10 cellular contexts compared by ENCODE assay signal in the genomic region with DNA sequence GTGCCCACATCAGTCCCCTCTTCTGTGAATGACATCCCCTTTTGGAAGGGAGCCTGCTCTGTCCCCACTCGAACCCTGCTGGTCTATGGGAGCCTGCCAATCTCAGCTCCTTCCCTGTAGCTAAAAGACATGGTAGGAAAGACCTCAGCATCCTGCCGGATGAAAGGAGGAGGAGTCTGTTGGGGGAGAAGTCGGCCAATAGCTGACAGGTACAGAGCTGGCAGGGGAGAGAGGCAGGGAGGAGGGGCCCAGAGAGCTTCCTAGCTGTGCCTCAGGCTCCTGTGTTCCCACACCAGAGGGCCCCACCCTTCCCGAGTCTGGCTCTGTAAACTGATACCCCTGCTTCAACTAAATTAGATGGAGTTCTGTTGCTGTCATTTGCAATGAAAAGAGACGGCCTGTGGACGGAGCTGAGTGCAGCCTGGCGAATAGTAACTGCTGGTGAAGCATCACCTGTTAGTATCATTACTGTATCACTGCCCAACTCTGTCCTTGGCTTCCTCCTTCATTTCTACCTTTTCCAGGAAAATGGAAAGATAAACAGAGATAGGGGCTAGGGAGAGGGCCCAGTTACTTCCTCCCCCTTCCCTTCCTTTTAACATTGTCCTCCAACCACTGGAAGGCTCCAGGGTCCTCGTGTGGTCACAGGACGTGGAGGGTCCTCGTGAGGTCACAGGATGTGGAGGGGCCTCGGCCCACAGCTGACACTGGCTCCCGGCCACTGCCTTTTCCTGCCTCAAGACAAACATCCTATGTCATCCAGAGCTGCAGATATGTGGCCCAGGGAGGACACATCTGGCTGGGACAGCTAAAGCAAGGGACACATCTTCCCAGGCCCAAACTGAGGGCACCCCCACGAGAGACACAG. TPM values are rescaled to one million over a fixed set of nuclear protein-coding genes. Genes with fewer than 3 reads are reported as not detected.
DNase-seq lines count a peak whose midpoint lies in the region; ATAC-seq and TF ChIP-seq lines count a peak whose summit lies in the region.
"Had no signal": no experiment of that assay in that cellular context is flagged by ENCODE, and none has a peak within 500 bp of the region (broad histone marks: within the 10 kb centered on the region; RNA-seq: fewer than 3 reads in every experiment).

No MANE protein-coding gene starts in this region.

- no peaks in the 10 kb centered on the region for H3K36me3 ChIP-seq in left lung
- H3K36me3 ChIP-seq: tibial artery had no signal

- DNase-seq in CMK (ENCODE audit: low read depth) (peak; percentile 49), NCI-H2029 treated with DMSO at 0.1 percent for 48 hours (lab: John Stamatoyannopoulos, UW) (peak; percentile 83), left lung (no peak), immature natural killer cell (no peak), hepatic stellate cell (ENCODE audit: low spot score) (no peak)
- no peak for DNase-seq in activated naive CD8-positive, alpha-beta T cell treated with anti-CD3 and anti-CD28 coated beads, Interleukin-2, amount 50 U/mL, for 24 hours
- DNase-seq in activated CD4-positive, alpha-beta T cell treated with anti-CD3 and anti-CD28 coated beads, Interleukin-2, amount 50 U/mL, for 1 hour: no peak
- DNase-seq: tibial artery had no signal

- ATAC-seq in activated naive CD8-positive, alpha-beta T cell treated with anti-CD3 and anti-CD28 coated beads, Interleukin-2, amount 50 U/mL, for 24 hours: no peak
- ATAC-seq in left lung (peak; percentile 57), GM19467 (IDR thresholded peaks at IDR 0.05; ENCODE audit: unreplicated experiment) (no peak)
- ATAC-seq: Panc1 had no signal

- peak overlapping the region; percentile 39 for H3K27ac Mint-ChIP-seq in activated naive CD8-positive, alpha-beta T cell treated with anti-CD3 and anti-CD28 coated beads, Interleukin-2, amount 50 U/mL, for 24 hours
- H3K27ac Mint-ChIP-seq in immature natural killer cell: no peak overlapping the region

- no peak for TF ChIP-seq CTCF in left lung (IDR thresholded peaks at IDR 0.05)

- H3K4me1 Mint-ChIP-seq in activated naive CD8-positive, alpha-beta T cell treated with anti-CD3 and anti-CD28 coated beads, Interleukin-2, amount 50 U/mL, for 24 hours: peaks cover 3% of the 10 kb centered on the region
- H3K4me1 Mint-ChIP-seq in immature natural killer cell: peaks cover 0 to 6% of the 10 kb centered on the region in 2 donors

- peaks cover 7% of the 10 kb centered on the region for H3K27me3 Mint-ChIP-seq in activated naive CD8-positive, alpha-beta T cell treated with anti-CD3 and anti-CD28 coated beads, Interleukin-2, amount 50 U/mL, for 24 hours
- peaks cover 2 to 7% (median 2%) of the 10 kb centered on the region in 3 donors for H3K27me3 Mint-ChIP-seq in immature natural killer cell (ENCODE audit: low read depth in 3 of 3)

- no peaks in the 10 kb centered on the region for H3K9me3 Mint-ChIP-seq in activated naive CD8-positive, alpha-beta T cell treated with anti-CD3 and anti-CD28 coated beads, Interleukin-2, amount 50 U/mL, for 24 hours
- H3K9me3 Mint-ChIP-seq in immature natural killer cell: no peaks in the 10 kb centered on the region

- H3K4me1 ChIP-seq in left lung: peaks cover 11 to 31% of the 10 kb centered on the region in 2 donors

- H3K4me3 ChIP-seq in left lung: no peak overlapping the region
- H3K4me3 ChIP-seq: tibial artery had no signal

- intact Hi-C loops in left lung (cut with DNase I): no loop called here

- H3K9me3 ChIP-seq in left lung: no peaks in the 10 kb centered on the region
- H3K9me3 ChIP-seq: tibial artery had no signal

- peak overlapping the region; percentile 54 to 69 for H3K27ac ChIP-seq in left lung
- H3K27ac ChIP-seq: tibial artery had no signal

- H3K36me3 Mint-ChIP-seq in activated naive CD8-positive, alpha-beta T cell treated with anti-CD3 and anti-CD28 coated beads, Interleukin-2, amount 50 U/mL, for 24 hours (ENCODE audit: low read depth): no peaks in the 10 kb centered on the region
- no peaks in the 10 kb centered on the region for H3K36me3 Mint-ChIP-seq in immature natural killer cell

- no peaks in the 10 kb centered on the region for H3K27me3 ChIP-seq in left lung
- H3K27me3 ChIP-seq: tibial artery had no signal

- H3K4me3 Mint-ChIP-seq in activated naive CD8-positive, alpha-beta T cell treated with anti-CD3 and anti-CD28 coated beads, Interleukin-2, amount 50 U/mL, for 24 hours: no peak overlapping the region
- H3K4me3 Mint-ChIP-seq in immature natural killer cell: no peak overlapping the region

RNA-seq across cellular contexts. Expression of a gene that starts 15.1 kb away (rescaled TPM):
- total RNA-seq in left lung: 10 to 100 TPM; 41.4 to 55.0 TPM
- not detected for polyA plus RNA-seq in immature natural killer cell

RNA-seq across cellular contexts. Expression of a gene that starts 36.8 kb away (rescaled TPM):
- total RNA-seq in left lung: 1 to 10 TPM; 1.2 to 4.4 TPM
- polyA plus RNA-seq in immature natural killer cell: 10 to 100 TPM in 1 of 3 donors, 1 to 10 TPM in 2; 1.3 to 12.0 (median 3.4) TPM

Comparison
In these comparisons a context has a peak if more than half of its experiments do, and no peak if none do; other contexts are left out.
1. DNase-seq: peak in CMK (single experiment) and NCI-H2029 treated with DMSO at 0.1 percent for 48 hours (single experiment); none in activated naive CD8-positive, alpha-beta T cell treated with anti-CD3 and anti-CD28 coated beads, Interleukin-2, amount 50 U/mL, for 24 hours (single experiment), left lung (0 of 2), immature natural killer cell (0 of 3), activated CD4-positive, alpha-beta T cell treated with anti-CD3 and anti-CD28 coated beads, Interleukin-2, amount 50 U/mL, for 1 hour (single experiment) and hepatic stellate cell (single experiment).